ENCODE assay signal across 2 cellular contexts in genomic region chr4:88202443-88202842, GRCh38.
TF ChIP-seq lines count a peak whose summit lies in the region.

No MANE protein-coding gene starts in this region.

TF ChIP-seq in HepG2, 621 proteins besides CTCF, POLR2A, EP300 and RAD21 (continued from another document):
- 0 out of 2 replicates have a peak, but pooled peaks have one; percentile 46 for TF ChIP-seq ZNF770 (CRISPR knock-in tag; IDR thresholded peaks at IDR 0.05)
- TF ChIP-seq TCF7L2 (IDR thresholded peaks at IDR 0.05; ENCODE audit: low read depth, low read length): no peak

TF ChIP-seq in WTC11, 78 proteins besides CTCF, POLR2A, EP300 and RAD21 (continued from another document):
- TF ChIP-seq, protein P1, sequence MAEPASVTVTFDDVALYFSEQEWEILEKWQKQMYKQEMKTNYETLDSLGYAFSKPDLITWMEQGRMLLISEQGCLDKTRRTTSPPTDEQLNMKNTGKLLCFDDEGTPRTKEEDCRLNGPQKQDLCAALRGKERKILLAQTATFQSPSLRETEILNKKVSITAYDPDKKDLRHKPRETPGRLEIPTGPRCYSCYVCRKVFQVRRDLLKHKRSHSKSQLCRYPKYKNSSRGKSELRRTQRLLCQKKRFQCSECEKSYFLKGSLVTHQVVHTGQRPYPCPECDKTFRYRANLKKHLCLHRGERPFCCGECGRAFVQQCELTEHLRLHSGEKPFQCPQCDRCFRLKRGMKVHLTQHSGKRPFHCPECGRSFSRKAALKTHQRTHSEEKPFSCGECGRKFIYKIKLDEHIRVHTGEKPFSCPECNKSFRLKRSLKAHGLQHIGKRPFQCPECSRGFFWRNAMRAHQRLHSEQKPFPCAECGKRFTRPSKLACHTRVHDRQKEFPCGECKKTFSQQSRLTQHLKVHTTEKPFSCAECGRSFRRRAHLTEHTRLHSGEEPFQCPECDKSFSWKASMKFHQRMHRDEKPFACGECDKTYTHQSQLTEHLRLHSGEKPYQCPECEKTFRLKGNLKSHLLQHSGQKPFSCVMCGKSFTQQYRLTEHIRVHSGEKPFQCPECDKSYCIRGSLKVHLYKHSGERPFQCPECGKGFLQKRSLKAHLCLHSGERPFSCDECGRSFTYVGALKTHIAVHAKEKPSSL (CRISPR knock-in tag; conservative IDR thresholded peaks at IDR 0.05): no peak
- no peak for TF ChIP-seq ZMAT4 (CRISPR knock-in tag; IDR thresholded peaks at IDR 0.05)
- TF ChIP-seq ZNF263 (CRISPR knock-in tag; IDR thresholded peaks at IDR 0.05; ENCODE audit: low read depth): no peak
- TF ChIP-seq, protein P2, sequence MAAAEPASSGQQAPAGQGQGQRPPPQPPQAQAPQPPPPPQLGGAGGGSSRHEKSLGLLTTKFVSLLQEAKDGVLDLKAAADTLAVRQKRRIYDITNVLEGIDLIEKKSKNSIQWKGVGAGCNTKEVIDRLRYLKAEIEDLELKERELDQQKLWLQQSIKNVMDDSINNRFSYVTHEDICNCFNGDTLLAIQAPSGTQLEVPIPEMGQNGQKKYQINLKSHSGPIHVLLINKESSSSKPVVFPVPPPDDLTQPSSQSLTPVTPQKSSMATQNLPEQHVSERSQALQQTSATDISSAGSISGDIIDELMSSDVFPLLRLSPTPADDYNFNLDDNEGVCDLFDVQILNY (CRISPR knock-in tag; IDR thresholded peaks at IDR 0.05): no peak
- TF ChIP-seq, protein P3, sequence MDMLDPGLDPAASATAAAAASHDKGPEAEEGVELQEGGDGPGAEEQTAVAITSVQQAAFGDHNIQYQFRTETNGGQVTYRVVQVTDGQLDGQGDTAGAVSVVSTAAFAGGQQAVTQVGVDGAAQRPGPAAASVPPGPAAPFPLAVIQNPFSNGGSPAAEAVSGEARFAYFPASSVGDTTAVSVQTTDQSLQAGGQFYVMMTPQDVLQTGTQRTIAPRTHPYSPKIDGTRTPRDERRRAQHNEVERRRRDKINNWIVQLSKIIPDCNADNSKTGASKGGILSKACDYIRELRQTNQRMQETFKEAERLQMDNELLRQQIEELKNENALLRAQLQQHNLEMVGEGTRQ (CRISPR knock-in tag; IDR thresholded peaks at IDR 0.05): no peak
- no peak for TF ChIP-seq GRHL2 (CRISPR knock-in tag; IDR thresholded peaks at IDR 0.05; ENCODE audit: insufficient replicate concordance, severe bottlenecking)
- no peak for TF ChIP-seq ZNF219 (CRISPR knock-in tag; IDR thresholded peaks at IDR 0.05; ENCODE audit: borderline replicate concordance)
- TF ChIP-seq OVOL2 (CRISPR knock-in tag; IDR thresholded peaks at IDR 0.05; ENCODE audit: borderline replicate concordance): no peak
- TF ChIP-seq HMGXB4 (CRISPR knock-in tag; IDR thresholded peaks at IDR 0.05): no peak
- no peak for TF ChIP-seq NR3C1 (CRISPR knock-in tag; conservative IDR thresholded peaks at IDR 0.05; ENCODE audit: low read depth)
